ENCODE assay signal across 16 cellular contexts in the genomic region with DNA sequence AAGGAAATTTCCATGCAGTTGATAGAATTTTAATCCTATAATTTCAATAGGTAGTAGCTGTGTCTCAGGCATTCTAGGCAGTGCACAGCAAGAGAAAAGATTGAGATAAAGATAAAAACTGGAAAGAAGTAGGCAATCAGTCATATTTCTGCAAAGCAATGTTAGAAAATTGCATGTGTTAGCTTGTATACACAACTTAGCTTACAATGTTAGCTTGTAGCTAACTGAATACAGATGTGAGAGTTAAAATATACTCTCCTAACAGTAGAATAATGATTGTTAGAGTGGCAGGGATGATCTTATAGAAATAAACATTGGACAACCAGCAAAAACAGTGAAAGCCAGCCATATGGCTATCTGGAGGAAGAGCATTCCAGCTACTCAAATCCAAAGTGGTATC. TPM values are rescaled to one million over a fixed set of nuclear protein-coding genes. Genes with fewer than 3 reads are reported as not detected.
A peak's percentile ranks its signal among the peaks of the same experiment; 100 is the strongest.
DNase-seq lines count a peak whose midpoint lies in the region; ATAC-seq and TF ChIP-seq lines count a peak whose summit lies in the region.
"Had no signal": no experiment of that assay in that cellular context is flagged by ENCODE, and none has a peak within 500 bp of the region (broad histone marks: within the 10 kb centered on the region; RNA-seq: fewer than 3 reads in every experiment).

No MANE protein-coding gene starts in this region.

- H3K4me3 Mint-ChIP-seq in T-helper 17 cell = peak overlapping the region; percentile 83

- peak overlapping the region; percentile 98 for H3K27ac Mint-ChIP-seq in T-helper 17 cell

- peak overlapping the region; percentile 23 for H3K27ac ChIP-seq in AG04450 (ENCODE audit: low read depth, low read length)
- peak overlapping the region; percentile 64 for H3K27ac ChIP-seq in DND-41 (ENCODE audit: low read length)
- H3K27ac ChIP-seq in fibroblast of lung (ENCODE audit: insufficient read depth, low read length) = peak overlapping the region; percentile 79

- CTCF ChIA-PET in AG04450 (lab: Charles Lee) = no interaction called here

- H3K36me3 ChIP-seq in DND-41 (ENCODE audit: insufficient read depth, low read length) = no peaks in the 10 kb centered on the region
- H3K36me3 ChIP-seq in fibroblast of lung (ENCODE audit: control insufficient read depth, insufficient read depth, low read length) = no peaks in the 10 kb centered on the region

- H3K79me2 ChIP-seq in DND-41 (ENCODE audit: insufficient read depth, low read length) (peaks cover 44% of the 10 kb centered on the region), fibroblast of lung (ENCODE audit: control insufficient read depth, insufficient read depth, low read length) (no peaks in the 10 kb centered on the region)

- H2AFZ ChIP-seq in DND-41 (ENCODE audit: low read depth, low read length) (no peak overlapping the region), fibroblast of lung (ENCODE audit: low read length) (no peak overlapping the region)

- POLR2A ChIA-PET in AG04450 (lab: Yijun Ruan, JAX) = interaction anchor here (1.1 kb wide), 1 partner anchor 10 kb away, joined by 4 read pairs; no protein-coding TSS in a partner anchor

- no peak for ATAC-seq in DND-41 (ENCODE audit: insufficient read depth, low read depth)
- no peak for ATAC-seq in T-helper 17 cell
- no peak for ATAC-seq in HG03571 (IDR thresholded peaks at IDR 0.05; ENCODE audit: unreplicated experiment)
- no peak for ATAC-seq in HG03139 (IDR thresholded peaks at IDR 0.05; ENCODE audit: unreplicated experiment)
- ATAC-seq in GM19467 (IDR thresholded peaks at IDR 0.05; ENCODE audit: unreplicated experiment) = no peak

- no peaks in the 10 kb centered on the region for H3K27me3 Mint-ChIP-seq in T-helper 17 cell

- no peak overlapping the region for H3K9ac ChIP-seq in DND-41 (ENCODE audit: low read depth, low read length)
- no peak overlapping the region for H3K9ac ChIP-seq in fibroblast of lung (ENCODE audit: insufficient read depth, low read length)

- TF ChIP-seq CTCF in AG04450 (IDR thresholded peaks at IDR 0.05; ENCODE audit: low read depth, low read length) (no peak), DND-41 (IDR thresholded peaks at IDR 0.05; ENCODE audit: borderline replicate concordance, extremely low read depth, low read length, poor library complexity, severe bottlenecking) (no peak), fibroblast of lung (conservative IDR thresholded peaks at IDR 0.05 in 1 of 2, IDR thresholded peaks at IDR 0.05 in 1 of 2; ENCODE audit: low read depth in 1 of 2, low read length in 2 of 2) (no peak)

- H3K4me2 ChIP-seq in DND-41 (ENCODE audit: insufficient read depth, low read length) (no peak overlapping the region), fibroblast of lung (ENCODE audit: extremely low read depth, insufficient read depth, low read length) (peak overlapping the region; percentile 1)

- H3K9me3 ChIP-seq in AG04450 (ENCODE audit: control insufficient read depth, insufficient read depth, low read length) (no peaks in the 10 kb centered on the region), DND-41 (ENCODE audit: insufficient read depth, low read length, severe bottlenecking) (no peaks in the 10 kb centered on the region), T-helper 17 cell (ENCODE audit: control insufficient read depth, low read length, poor library complexity, severe bottlenecking) (no peaks in the 10 kb centered on the region), fibroblast of lung (ENCODE audit: control insufficient read depth, insufficient read depth, low read depth, low read length) (no peaks in the 10 kb centered on the region)

- H3K4me3 ChIP-seq in AG04450 (ENCODE audit: low read depth, low read length) = no peak overlapping the region
- no peak overlapping the region for H3K4me3 ChIP-seq in DND-41 (ENCODE audit: low read depth in 1 of 2, low read length in 2 of 2)
- no peak overlapping the region for H3K4me3 ChIP-seq in fibroblast of lung (replicated peaks in 1 of 4; ENCODE audit: control extremely low read depth in 1 of 4, insufficient read depth in 1 of 4, low read depth in 3 of 4, low read length in 4 of 4)

- H4K20me1 ChIP-seq in DND-41 (ENCODE audit: insufficient read depth, low read length) = no peaks in the 10 kb centered on the region
- H4K20me1 ChIP-seq in fibroblast of lung (ENCODE audit: control insufficient read depth, extremely low read depth, insufficient read depth, low read length) = no peaks in the 10 kb centered on the region

- no peak for DNase-seq in AG04450 (ENCODE audit: low read depth, low spot score)
- no peak for DNase-seq in DND-41
- DNase-seq in T-helper 17 cell = no peak
- peak in 1 of 2 donors; percentile 44 for DNase-seq in fibroblast of lung (ENCODE audit: low read depth in 2 of 2)
- no peak for DNase-seq in NCI-H82 (lab: John Stamatoyannopoulos, UW)
- DNase-seq: AML-193; glutamatergic neuron; NCI-H146; NCI-H524 treated with DMSO at 0.1 percent for 48 hours; stimulated activated CD4-positive, alpha-beta T cell treated with anti-CD3 and anti-CD28 coated beads, Interleukin-1b, Interleukin-23, amount 100 ng/mL, for 48 hours; stimulated activated CD8-positive, alpha-beta memory T cell treated with anti-CD3 and anti-CD28 coated beads, Interleukin-4, amount 100 ng/mL, for 48 hours had no signal

- H3K4me1 ChIP-seq in DND-41 (ENCODE audit: insufficient read depth, low read length) (peaks cover 49% of the 10 kb centered on the region), fibroblast of lung (ENCODE audit: control insufficient read depth, extremely low read depth, insufficient read depth, low read length) (peaks cover 18% of the 10 kb centered on the region)

- H3K4me1 Mint-ChIP-seq in T-helper 17 cell = peaks cover 71% of the 10 kb centered on the region

- H3K27me3 ChIP-seq in AG04450 (ENCODE audit: control insufficient read depth, insufficient read depth, low read length) (no peaks in the 10 kb centered on the region), DND-41 (ENCODE audit: insufficient read depth, low read length, poor library complexity) (no peaks in the 10 kb centered on the region), fibroblast of lung (ENCODE audit: control insufficient read depth, insufficient read depth, low read length) (no peaks in the 10 kb centered on the region)

- H3K36me3 Mint-ChIP-seq in T-helper 17 cell (ENCODE audit: low read depth) = peaks cover 6% of the 10 kb centered on the region

RNA-seq across cellular contexts. Expression of a gene that starts 29.0 kb away (rescaled TPM):
- polyA plus RNA-seq in AG04450 (2011; rRNA removed) (0.05 TPM in 1 of 2 replicates, not detected in the other), fibroblast of lung (0.07 and 0.11 TPM in 2 replicates)
- not detected in 2 replicates for polyA minus RNA-seq in AG04450 (2011; rRNA and poly(A)+ RNA removed)
- total RNA-seq in T-helper 17 cell (100 to 1,000 TPM; 697 to 813 TPM), fibroblast of lung (under 0.01 TPM in 2 replicates)
- polyA plus RNA-seq in fibroblast of lung (2012) = 0.06 TPM in 1 of 2 replicates, not detected in the other
- polyA minus RNA-seq in fibroblast of lung (ENCODE audit: low replicate concordance) = not detected in 2 replicates
- total RNA-seq: bronchial epithelial cell, pulmonary artery endothelial cell had no signal

Comparison
In these comparisons a context has a peak if more than half of its experiments do, and no peak if none do; other contexts are left out.
1. H3K27ac ChIP-seq: peak in every context shown above with its lines; median percentile 79 in fibroblast of lung; 64 in DND-41; 23 in AG04450.
2. RNA of a gene that starts 29.0 kb away (total RNA-seq): 697 to 813 TPM in T-helper 17 cell; under 0.01 TPM in fibroblast of lung; every median in the first group is over 100 times any median in the second.